9 cellular contexts compared by ENCODE assay signal in the genomic region with DNA sequence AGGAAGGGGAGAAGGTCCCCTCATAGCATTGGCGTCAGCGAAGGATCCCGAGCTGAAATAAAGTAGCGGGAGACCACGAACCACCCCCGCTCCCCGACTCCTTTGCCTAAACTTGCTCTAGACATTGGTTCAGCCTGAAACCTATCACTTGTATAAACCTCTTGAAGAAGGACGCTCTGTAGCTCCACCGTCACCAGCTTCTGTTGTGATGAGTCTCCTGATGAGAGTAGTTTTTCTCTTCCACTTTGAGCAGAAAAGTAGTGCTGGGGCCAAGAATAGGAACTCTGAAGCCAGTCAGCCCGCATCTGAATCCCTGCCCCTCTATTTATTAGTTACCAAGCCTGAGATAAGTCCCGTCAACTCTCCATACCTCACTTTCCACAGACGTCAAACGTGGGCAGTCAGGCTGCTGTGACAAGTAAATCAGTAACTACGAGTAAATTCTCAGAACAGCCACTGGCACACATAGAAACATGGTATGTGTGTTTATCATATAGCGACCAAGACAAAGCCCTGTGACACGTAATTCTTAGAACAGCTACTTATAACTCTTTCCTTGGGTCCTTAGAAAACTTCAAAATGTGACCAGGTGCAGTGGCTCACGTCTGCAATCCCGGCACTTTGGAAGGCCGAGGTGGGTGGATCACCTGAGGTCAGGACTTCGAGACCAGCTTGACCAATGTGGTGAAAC.
DNase-seq lines count a peak whose midpoint lies in the region; ATAC-seq and TF ChIP-seq lines count a peak whose summit lies in the region.
"Had no signal": no experiment of that assay in that cellular context is flagged by ENCODE, and none has a peak within 500 bp of the region (broad histone marks: within the 10 kb centered on the region; RNA-seq: fewer than 3 reads in every experiment).

No MANE protein-coding gene starts in this region.

- no peaks in the 10 kb centered on the region for H3K79me2 ChIP-seq in OCI-LY7 (ENCODE audit: insufficient read depth, low read depth, low read length)

- no peaks in the 10 kb centered on the region for H3K27me3 ChIP-seq in CD4-positive, alpha-beta memory T cell (ENCODE audit: insufficient read depth, low read length)
- H3K27me3 ChIP-seq: neutrophil had no signal

- CTCF ChIA-PET in CD4-positive, alpha-beta memory T cell (lab: Charles Lee; ENCODE audit: partially characterized antibody) = interaction anchor here (1.2 kb wide), 2 partner anchors 27 to 73 kb away, joined by 3 to 4 read pairs; no protein-coding TSS in a partner anchor
- CTCF ChIA-PET in OCI-LY7 (lab: Charles Lee; ENCODE audit: unreplicated experiment) = no interaction called here

- no peak for TF ChIP-seq CTCF in OCI-LY7 (conservative IDR thresholded peaks at IDR 0.05; ENCODE audit: low read length)

- peak overlapping the region; percentile 25 for H3K27ac ChIP-seq in CD4-positive, alpha-beta memory T cell (ENCODE audit: low read depth, low read length)
- H3K27ac ChIP-seq in OCI-LY7 (ENCODE audit: low read depth, low read length, poor library complexity, severe bottlenecking) = no peak overlapping the region
- H3K27ac ChIP-seq: neutrophil had no signal

- no peaks in the 10 kb centered on the region for H3K9me3 ChIP-seq in CD4-positive, alpha-beta memory T cell (ENCODE audit: control insufficient read depth in 1 of 2, low read length in 2 of 2)
- no peaks in the 10 kb centered on the region for H3K9me3 ChIP-seq in OCI-LY7 (ENCODE audit: low read length)
- H3K9me3 ChIP-seq: neutrophil had no signal

- no peaks in the 10 kb centered on the region for H3K36me3 ChIP-seq in CD4-positive, alpha-beta memory T cell (ENCODE audit: insufficient read depth, low read length)
- no peaks in the 10 kb centered on the region for H3K36me3 ChIP-seq in OCI-LY7 (ENCODE audit: insufficient read depth, low read length)
- H3K36me3 ChIP-seq: neutrophil had no signal

- H3K4me3 Mint-ChIP-seq in CD4-positive, alpha-beta memory T cell = peak overlapping the region; percentile 61 to 88 (median 85)

- peak overlapping the region; percentile 69 to 96 (median 95) for H3K27ac Mint-ChIP-seq in CD4-positive, alpha-beta memory T cell

- no peaks in the 10 kb centered on the region for H3K27me3 Mint-ChIP-seq in CD4-positive, alpha-beta memory T cell

- no peak overlapping the region for H3K4me2 ChIP-seq in OCI-LY7 (ENCODE audit: low read length)

- peaks cover 0 to 5% (median 1%) of the 10 kb centered on the region in 8 donors for H3K9me3 Mint-ChIP-seq in CD4-positive, alpha-beta memory T cell

- TF ChIP-seq POLR2A in GM19193 (IDR thresholded peaks at IDR 0.05; ENCODE audit: extremely low read depth, insufficient read depth, insufficient read length) = peak; percentile 17

- H3K4me1 ChIP-seq in CD4-positive, alpha-beta memory T cell (ENCODE audit: insufficient read depth, low read length) = peaks cover 74% of the 10 kb centered on the region
- H3K4me1 ChIP-seq in OCI-LY7 (ENCODE audit: insufficient read depth, low read length, poor library complexity, severe bottlenecking) = no peaks in the 10 kb centered on the region

- peak overlapping the region in 1 of 2 donors; percentile 17 for H3K4me3 ChIP-seq in CD4-positive, alpha-beta memory T cell (ENCODE audit: low read length in 2 of 2)
- H3K4me3 ChIP-seq in OCI-LY7 (ENCODE audit: low read depth, low read length, poor library complexity, severe bottlenecking) = no peak overlapping the region

- intact Hi-C loops in CD4-positive, alpha-beta memory T cell (cut with micrococcal nuclease) = loop anchor here (5.0 kb wide), 1 partner anchor 34 kb away; no protein-coding TSS in a partner anchor
- intact Hi-C loops in OCI-LY7 (cut with micrococcal nuclease; ENCODE audit: unreplicated experiment) = no loop called here
- intact Hi-C loops in left colon (cut with DNase I, micrococcal nuclease) = no loop called here

- H3K36me3 Mint-ChIP-seq in CD4-positive, alpha-beta memory T cell = peaks cover 37 to 48% of the 10 kb centered on the region in 2 donors

- no TSS peak for BruUV-seq in OCI-LY7 (replicated peaks; lab: Mats Ljungman, UMichigan)

- ATAC-seq in HG03039 (IDR thresholded peaks at IDR 0.05; ENCODE audit: unreplicated experiment) (peak; percentile 79), left colon (no peak)

- no peak overlapping the region for H2AFZ ChIP-seq in OCI-LY7 (ENCODE audit: low read length)

- H3K4me1 Mint-ChIP-seq in CD4-positive, alpha-beta memory T cell = peaks cover 59 to 94% (median 75%) of the 10 kb centered on the region in 4 donors

- DNase-seq in CD4-positive, alpha-beta memory T cell = peak; percentile 21 to 71 (median 26)
- peak; percentile 44 for DNase-seq in activated T-cell treated with anti-CD3 and anti-CD28 coated beads for 48 hours (ENCODE audit: low read depth)
- DNase-seq in NCI-H1436 (lab: John Stamatoyannopoulos, UW) = no peak
- DNase-seq in OCI-LY7 (ENCODE audit: low spot score) = no peak
- no peak for DNase-seq in OCI-M2 (lab: John Stamatoyannopoulos, UW; ENCODE audit: unreplicated experiment)
- no peak for DNase-seq in left colon

- POLR2A ChIA-PET in CD4-positive, alpha-beta memory T cell (lab: Charles Lee; ENCODE audit: partially characterized antibody) = interaction anchor here (0.5 to 5.3 kb wide), 7 partner anchors 12 to 73 kb away, joined by 3 to 27 read pairs (median 3); no protein-coding TSS in a partner anchor
- POLR2A ChIA-PET in OCI-LY7 (lab: Charles Lee) = no interaction called here

- no peaks in the 10 kb centered on the region for H3K9me2 ChIP-seq in OCI-LY7 (ENCODE audit: insufficient read depth, low read length)

- H4K20me1 ChIP-seq in OCI-LY7 (ENCODE audit: insufficient read depth, low read length) = no peaks in the 10 kb centered on the region

Comparison
In these comparisons a context has a peak if more than half of its experiments do, and no peak if none do; other contexts are left out.
1. DNase-seq: peak in CD4-positive, alpha-beta memory T cell (5 of 5) and activated T-cell treated with anti-CD3 and anti-CD28 coated beads for 48 hours (single experiment); none in NCI-H1436 (single experiment), OCI-LY7 (single experiment), OCI-M2 (single experiment) and left colon (0 of 2).